In the genomic region with DNA sequence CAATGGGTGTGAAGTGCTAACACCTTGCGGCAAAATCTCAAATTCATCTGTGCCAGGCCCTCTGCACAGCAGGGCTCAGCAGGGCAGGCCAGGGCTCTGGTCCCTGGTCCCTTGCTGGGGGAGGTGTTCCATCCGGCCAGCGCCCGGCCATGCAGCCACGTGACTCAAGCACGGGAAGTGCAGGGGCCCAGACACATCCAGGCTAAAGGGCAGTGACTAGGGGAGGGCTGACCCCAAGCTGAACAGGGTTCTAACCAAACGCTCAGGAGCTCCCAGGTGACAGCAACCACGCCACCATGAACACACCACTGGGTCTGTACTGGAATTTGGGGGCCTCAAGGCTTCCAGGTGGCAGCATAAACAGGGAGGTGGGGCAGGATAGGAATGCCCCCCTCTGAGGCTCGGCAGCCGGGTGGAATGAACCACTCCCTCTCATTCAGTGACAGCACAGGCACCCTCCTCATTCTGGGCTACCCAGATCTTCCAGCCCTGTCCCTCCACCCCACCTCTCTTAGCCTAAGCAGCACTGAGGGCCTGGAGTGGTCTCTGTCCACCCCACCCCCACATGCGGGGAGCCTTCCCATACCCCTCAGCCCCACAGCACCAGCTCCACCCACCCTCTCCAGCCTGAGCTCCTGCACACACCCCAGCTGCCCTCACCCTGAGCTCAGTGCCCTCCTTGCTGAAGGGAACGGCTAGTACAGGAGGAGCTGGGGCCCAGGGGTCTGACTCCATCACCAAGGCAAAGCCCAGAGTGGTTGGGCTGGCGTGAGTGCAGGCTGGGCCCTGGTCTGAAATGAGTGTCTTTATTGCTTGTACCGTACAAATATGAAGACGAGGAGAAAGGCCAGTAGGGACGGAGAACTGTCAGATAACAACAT, we compare ENCODE assay signal across 1 cellular context.
A peak's percentile ranks its signal among the peaks of the same experiment; 100 is the strongest.
TF ChIP-seq lines count a peak whose summit lies in the region.

No MANE protein-coding gene starts in this region.

TF ChIP-seq in HepG2, 621 proteins besides CTCF, POLR2A, EP300 and RAD21 (continued from another document and continues in another):
- TF ChIP-seq, protein P1, sequence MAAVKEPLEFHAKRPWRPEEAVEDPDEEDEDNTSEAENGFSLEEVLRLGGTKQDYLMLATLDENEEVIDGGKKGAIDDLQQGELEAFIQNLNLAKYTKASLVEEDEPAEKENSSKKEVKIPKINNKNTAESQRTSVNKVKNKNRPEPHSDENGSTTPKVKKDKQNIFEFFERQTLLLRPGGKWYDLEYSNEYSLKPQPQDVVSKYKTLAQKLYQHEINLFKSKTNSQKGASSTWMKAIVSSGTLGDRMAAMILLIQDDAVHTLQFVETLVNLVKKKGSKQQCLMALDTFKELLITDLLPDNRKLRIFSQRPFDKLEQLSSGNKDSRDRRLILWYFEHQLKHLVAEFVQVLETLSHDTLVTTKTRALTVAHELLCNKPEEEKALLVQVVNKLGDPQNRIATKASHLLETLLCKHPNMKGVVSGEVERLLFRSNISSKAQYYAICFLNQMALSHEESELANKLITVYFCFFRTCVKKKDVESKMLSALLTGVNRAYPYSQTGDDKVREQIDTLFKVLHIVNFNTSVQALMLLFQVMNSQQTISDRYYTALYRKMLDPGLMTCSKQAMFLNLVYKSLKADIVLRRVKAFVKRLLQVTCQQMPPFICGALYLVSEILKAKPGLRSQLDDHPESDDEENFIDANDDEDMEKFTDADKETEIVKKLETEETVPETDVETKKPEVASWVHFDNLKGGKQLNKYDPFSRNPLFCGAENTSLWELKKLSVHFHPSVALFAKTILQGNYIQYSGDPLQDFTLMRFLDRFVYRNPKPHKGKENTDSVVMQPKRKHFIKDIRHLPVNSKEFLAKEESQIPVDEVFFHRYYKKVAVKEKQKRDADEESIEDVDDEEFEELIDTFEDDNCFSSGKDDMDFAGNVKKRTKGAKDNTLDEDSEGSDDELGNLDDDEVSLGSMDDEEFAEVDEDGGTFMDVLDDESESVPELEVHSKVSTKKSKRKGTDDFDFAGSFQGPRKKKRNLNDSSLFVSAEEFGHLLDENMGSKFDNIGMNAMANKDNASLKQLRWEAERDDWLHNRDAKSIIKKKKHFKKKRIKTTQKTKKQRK (IDR thresholded peaks at IDR 0.05; ENCODE audit: low read length): no peak
- TF ChIP-seq ZNF143 (CRISPR knock-in tag; IDR thresholded peaks at IDR 0.05): no peak
- TF ChIP-seq, protein P2, sequence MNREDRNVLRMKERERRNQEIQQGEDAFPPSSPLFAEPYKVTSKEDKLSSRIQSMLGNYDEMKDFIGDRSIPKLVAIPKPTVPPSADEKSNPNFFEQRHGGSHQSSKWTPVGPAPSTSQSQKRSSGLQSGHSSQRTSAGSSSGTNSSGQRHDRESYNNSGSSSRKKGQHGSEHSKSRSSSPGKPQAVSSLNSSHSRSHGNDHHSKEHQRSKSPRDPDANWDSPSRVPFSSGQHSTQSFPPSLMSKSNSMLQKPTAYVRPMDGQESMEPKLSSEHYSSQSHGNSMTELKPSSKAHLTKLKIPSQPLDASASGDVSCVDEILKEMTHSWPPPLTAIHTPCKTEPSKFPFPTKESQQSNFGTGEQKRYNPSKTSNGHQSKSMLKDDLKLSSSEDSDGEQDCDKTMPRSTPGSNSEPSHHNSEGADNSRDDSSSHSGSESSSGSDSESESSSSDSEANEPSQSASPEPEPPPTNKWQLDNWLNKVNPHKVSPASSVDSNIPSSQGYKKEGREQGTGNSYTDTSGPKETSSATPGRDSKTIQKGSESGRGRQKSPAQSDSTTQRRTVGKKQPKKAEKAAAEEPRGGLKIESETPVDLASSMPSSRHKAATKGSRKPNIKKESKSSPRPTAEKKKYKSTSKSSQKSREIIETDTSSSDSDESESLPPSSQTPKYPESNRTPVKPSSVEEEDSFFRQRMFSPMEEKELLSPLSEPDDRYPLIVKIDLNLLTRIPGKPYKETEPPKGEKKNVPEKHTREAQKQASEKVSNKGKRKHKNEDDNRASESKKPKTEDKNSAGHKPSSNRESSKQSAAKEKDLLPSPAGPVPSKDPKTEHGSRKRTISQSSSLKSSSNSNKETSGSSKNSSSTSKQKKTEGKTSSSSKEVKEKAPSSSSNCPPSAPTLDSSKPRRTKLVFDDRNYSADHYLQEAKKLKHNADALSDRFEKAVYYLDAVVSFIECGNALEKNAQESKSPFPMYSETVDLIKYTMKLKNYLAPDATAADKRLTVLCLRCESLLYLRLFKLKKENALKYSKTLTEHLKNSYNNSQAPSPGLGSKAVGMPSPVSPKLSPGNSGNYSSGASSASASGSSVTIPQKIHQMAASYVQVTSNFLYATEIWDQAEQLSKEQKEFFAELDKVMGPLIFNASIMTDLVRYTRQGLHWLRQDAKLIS (CRISPR knock-in tag; IDR thresholded peaks at IDR 0.05): 0 out of 2 replicates have a peak, but pooled peaks have one; percentile 32
- TF ChIP-seq ARNTL (CRISPR knock-in tag; IDR thresholded peaks at IDR 0.05): peak; percentile 99
- TF ChIP-seq, protein P3, sequence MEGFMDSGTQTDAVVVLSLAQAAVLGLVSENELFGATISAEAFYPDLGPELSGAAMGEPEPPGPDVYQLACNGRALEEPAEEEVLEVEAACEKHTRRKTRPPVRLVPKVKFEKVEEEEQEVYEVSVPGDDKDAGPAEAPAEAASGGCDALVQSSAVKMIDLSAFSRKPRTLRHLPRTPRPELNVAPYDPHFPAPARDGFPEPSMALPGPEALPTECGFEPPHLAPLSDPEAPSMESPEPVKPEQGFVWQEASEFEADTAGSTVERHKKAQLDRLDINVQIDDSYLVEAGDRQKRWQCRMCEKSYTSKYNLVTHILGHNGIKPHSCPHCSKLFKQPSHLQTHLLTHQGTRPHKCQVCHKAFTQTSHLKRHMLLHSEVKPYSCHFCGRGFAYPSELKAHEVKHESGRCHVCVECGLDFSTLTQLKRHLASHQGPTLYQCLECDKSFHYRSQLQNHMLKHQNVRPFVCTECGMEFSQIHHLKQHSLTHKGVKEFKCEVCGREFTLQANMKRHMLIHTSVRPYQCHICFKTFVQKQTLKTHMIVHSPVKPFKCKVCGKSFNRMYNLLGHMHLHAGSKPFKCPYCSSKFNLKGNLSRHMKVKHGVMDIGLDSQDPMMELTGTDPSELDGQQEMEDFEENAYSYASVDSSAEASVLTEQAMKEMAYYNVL (CRISPR knock-in tag; IDR thresholded peaks at IDR 0.05; ENCODE audit: borderline replicate concordance): peak; percentile 81; the same call in 1 of the 2 replicates
- no peak for TF ChIP-seq MTF1 (CRISPR knock-in tag; IDR thresholded peaks at IDR 0.05)
- TF ChIP-seq, protein P4, sequence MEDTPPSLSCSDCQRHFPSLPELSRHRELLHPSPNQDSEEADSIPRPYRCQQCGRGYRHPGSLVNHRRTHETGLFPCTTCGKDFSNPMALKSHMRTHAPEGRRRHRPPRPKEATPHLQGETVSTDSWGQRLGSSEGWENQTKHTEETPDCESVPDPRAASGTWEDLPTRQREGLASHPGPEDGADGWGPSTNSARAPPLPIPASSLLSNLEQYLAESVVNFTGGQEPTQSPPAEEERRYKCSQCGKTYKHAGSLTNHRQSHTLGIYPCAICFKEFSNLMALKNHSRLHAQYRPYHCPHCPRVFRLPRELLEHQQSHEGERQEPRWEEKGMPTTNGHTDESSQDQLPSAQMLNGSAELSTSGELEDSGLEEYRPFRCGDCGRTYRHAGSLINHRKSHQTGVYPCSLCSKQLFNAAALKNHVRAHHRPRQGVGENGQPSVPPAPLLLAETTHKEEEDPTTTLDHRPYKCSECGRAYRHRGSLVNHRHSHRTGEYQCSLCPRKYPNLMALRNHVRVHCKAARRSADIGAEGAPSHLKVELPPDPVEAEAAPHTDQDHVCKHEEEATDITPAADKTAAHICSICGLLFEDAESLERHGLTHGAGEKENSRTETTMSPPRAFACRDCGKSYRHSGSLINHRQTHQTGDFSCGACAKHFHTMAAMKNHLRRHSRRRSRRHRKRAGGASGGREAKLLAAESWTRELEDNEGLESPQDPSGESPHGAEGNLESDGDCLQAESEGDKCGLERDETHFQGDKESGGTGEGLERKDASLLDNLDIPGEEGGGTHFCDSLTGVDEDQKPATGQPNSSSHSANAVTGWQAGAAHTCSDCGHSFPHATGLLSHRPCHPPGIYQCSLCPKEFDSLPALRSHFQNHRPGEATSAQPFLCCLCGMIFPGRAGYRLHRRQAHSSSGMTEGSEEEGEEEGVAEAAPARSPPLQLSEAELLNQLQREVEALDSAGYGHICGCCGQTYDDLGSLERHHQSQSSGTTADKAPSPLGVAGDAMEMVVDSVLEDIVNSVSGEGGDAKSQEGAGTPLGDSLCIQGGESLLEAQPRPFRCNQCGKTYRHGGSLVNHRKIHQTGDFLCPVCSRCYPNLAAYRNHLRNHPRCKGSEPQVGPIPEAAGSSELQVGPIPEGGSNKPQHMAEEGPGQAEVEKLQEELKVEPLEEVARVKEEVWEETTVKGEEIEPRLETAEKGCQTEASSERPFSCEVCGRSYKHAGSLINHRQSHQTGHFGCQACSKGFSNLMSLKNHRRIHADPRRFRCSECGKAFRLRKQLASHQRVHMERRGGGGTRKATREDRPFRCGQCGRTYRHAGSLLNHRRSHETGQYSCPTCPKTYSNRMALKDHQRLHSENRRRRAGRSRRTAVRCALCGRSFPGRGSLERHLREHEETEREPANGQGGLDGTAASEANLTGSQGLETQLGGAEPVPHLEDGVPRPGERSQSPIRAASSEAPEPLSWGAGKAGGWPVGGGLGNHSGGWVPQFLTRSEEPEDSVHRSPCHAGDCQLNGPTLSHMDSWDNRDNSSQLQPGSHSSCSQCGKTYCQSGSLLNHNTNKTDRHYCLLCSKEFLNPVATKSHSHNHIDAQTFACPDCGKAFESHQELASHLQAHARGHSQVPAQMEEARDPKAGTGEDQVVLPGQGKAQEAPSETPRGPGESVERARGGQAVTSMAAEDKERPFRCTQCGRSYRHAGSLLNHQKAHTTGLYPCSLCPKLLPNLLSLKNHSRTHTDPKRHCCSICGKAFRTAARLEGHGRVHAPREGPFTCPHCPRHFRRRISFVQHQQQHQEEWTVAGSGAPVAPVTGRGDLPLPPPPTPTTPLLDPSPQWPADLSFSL (CRISPR knock-in tag; IDR thresholded peaks at IDR 0.05): no peak; the same call in 1 of the 2 replicates
- TF ChIP-seq, protein P5, sequence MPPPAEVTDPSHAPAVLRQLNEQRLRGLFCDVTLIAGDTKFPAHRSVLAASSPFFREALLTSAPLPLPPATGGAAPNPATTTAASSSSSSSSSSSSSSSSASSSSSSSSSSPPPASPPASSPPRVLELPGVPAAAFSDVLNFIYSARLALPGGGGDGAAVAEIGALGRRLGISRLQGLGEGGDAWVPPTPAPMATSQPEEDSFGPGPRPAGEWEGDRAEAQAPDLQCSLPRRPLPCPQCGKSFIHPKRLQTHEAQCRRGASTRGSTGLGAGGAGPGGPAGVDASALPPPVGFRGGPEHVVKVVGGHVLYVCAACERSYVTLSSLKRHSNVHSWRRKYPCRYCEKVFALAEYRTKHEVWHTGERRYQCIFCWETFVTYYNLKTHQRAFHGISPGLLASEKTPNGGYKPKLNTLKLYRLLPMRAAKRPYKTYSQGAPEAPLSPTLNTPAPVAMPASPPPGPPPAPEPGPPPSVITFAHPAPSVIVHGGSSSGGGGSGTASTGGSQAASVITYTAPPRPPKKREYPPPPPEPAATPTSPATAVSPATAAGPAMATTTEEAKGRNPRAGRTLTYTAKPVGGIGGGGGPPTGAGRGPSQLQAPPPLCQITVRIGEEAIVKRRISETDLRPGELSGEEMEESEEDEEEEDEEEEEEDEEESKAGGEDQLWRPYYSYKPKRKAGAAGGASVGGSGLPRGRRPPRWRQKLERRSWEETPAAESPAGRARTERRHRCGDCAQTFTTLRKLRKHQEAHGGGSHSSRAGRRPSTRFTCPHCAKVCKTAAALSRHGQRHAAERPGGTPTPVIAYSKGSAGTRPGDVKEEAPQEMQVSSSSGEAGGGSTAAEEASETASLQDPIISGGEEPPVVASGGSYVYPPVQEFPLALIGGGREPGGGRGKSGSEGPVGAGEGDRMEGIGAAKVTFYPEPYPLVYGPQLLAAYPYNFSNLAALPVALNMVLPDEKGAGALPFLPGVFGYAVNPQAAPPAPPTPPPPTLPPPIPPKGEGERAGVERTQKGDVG (CRISPR knock-in tag; IDR thresholded peaks at IDR 0.05; ENCODE audit: borderline replicate concordance): no peak
- no peak for TF ChIP-seq SRSF4 (IDR thresholded peaks at IDR 0.05; ENCODE audit: low read depth, low read length, poor library complexity, severe bottlenecking)
- no peak for TF ChIP-seq ZNF589 (CRISPR knock-in tag; conservative IDR thresholded peaks at IDR 0.05)
- TF ChIP-seq ZNF672 (CRISPR knock-in tag; IDR thresholded peaks at IDR 0.05): no peak
- no peak for TF ChIP-seq KLF11 (CRISPR knock-in tag; IDR thresholded peaks at IDR 0.05)
- peak; percentile 73; the same call in 1 of the 2 replicates for TF ChIP-seq ETV6 (CRISPR knock-in tag; conservative IDR thresholded peaks at IDR 0.05)
- peak; percentile 76 for TF ChIP-seq DRAP1 (CRISPR knock-in tag; IDR thresholded peaks at IDR 0.05)
- TF ChIP-seq ZNF446 (CRISPR knock-in tag; IDR thresholded peaks at IDR 0.05): no peak
- TF ChIP-seq ZNF550 (CRISPR knock-in tag; IDR thresholded peaks at IDR 0.05; ENCODE audit: borderline replicate concordance): no peak
- no peak for TF ChIP-seq HMGA1 (CRISPR knock-in tag; conservative IDR thresholded peaks at IDR 0.05)
- TF ChIP-seq SMARCC2 (IDR thresholded peaks at IDR 0.05): no peak
- peak; percentile 97 for TF ChIP-seq KDM2A (CRISPR knock-in tag; IDR thresholded peaks at IDR 0.05; ENCODE audit: borderline replicate concordance, low read depth)
- TF ChIP-seq SNRNP70 (IDR thresholded peaks at IDR 0.05; ENCODE audit: low read depth, low read length): no peak
- TF ChIP-seq ARNT (IDR thresholded peaks at IDR 0.05): no peak
- TF ChIP-seq, protein P6, sequence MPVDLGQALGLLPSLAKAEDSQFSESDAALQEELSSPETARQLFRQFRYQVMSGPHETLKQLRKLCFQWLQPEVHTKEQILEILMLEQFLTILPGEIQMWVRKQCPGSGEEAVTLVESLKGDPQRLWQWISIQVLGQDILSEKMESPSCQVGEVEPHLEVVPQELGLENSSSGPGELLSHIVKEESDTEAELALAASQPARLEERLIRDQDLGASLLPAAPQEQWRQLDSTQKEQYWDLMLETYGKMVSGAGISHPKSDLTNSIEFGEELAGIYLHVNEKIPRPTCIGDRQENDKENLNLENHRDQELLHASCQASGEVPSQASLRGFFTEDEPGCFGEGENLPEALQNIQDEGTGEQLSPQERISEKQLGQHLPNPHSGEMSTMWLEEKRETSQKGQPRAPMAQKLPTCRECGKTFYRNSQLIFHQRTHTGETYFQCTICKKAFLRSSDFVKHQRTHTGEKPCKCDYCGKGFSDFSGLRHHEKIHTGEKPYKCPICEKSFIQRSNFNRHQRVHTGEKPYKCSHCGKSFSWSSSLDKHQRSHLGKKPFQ (CRISPR knock-in tag; IDR thresholded peaks at IDR 0.05; ENCODE audit: insufficient replicate concordance): peak; percentile 69
- peak; percentile 94 for TF ChIP-seq BHLHE40 (IDR thresholded peaks at IDR 0.05; ENCODE audit: low read length)
- TF ChIP-seq ZNF20 (CRISPR knock-in tag; IDR thresholded peaks at IDR 0.05): no peak
- TF ChIP-seq NPAS2 (CRISPR knock-in tag; IDR thresholded peaks at IDR 0.05; ENCODE audit: borderline replicate concordance): no peak
- TF ChIP-seq, protein P7, sequence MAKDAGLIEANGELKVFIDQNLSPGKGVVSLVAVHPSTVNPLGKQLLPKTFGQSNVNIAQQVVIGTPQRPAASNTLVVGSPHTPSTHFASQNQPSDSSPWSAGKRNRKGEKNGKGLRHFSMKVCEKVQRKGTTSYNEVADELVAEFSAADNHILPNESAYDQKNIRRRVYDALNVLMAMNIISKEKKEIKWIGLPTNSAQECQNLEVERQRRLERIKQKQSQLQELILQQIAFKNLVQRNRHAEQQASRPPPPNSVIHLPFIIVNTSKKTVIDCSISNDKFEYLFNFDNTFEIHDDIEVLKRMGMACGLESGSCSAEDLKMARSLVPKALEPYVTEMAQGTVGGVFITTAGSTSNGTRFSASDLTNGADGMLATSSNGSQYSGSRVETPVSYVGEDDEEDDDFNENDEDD (CRISPR knock-in tag; IDR thresholded peaks at IDR 0.05; ENCODE audit: borderline replicate concordance): peak; percentile 84
- TF ChIP-seq ZNF558 (CRISPR knock-in tag; IDR thresholded peaks at IDR 0.05; ENCODE audit: borderline replicate concordance): peak; percentile 81; the same call in 1 of the 2 replicates
- TF ChIP-seq POLR2AphosphoS5 (IDR thresholded peaks at IDR 0.05; ENCODE audit: low read depth, low read length): peak; percentile 66
